In the genomic region with DNA sequence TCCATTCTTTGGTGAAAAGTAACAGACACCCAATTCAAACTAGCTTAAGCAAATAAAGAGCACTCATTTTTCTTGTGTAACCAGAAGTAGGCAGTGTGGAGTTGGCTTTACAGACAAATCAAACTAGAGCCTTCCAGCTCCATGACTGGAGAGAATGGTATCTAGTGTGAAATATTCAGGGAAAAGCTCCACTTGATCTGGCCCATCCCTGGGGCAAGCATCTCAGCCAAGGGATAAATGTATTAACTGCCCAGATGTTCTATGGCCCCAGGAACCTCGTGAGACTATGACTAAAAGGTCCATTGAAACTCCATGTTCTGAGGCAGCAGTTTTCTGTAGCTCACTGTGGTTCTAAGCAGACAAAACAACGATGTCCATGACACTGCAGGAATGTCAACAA, we compare ENCODE assay signal across 11 cellular contexts. TPM values are rescaled to one million over a fixed set of nuclear protein-coding genes. Genes with fewer than 3 reads are reported as not detected.
DNase-seq lines count a peak whose midpoint lies in the region; ATAC-seq and TF ChIP-seq lines count a peak whose summit lies in the region.
"Had no signal": no experiment of that assay in that cellular context is flagged by ENCODE, and none has a peak within 500 bp of the region (broad histone marks: within the 10 kb centered on the region; RNA-seq: fewer than 3 reads in every experiment).

No MANE protein-coding gene starts in this region.

- H3K27me3 ChIP-seq in foreskin keratinocyte (no peaks in the 10 kb centered on the region), colonic mucosa (no peaks in the 10 kb centered on the region)

- no peaks in the 10 kb centered on the region for H3K36me3 ChIP-seq in colonic mucosa

- H3K27ac ChIP-seq in foreskin keratinocyte = no peak overlapping the region
- no peak overlapping the region for H3K27ac ChIP-seq in colonic mucosa

- H3K9me3 ChIP-seq in colonic mucosa = no peaks in the 10 kb centered on the region

- in situ Hi-C loops in GM13977 (cut with MboI; ENCODE audit: low pct_unique_long_range_greater_than_20kb, low sequenced_read_pairs, unreplicated experiment) = no loop called here

- no peak overlapping the region for H3K9ac ChIP-seq in colonic mucosa (ENCODE audit: low read depth in 2 of 2, low read length in 2 of 2)

- TF ChIP-seq CTCF in GM13977 (IDR thresholded peaks at IDR 0.05; ENCODE audit: extremely low read depth, insufficient read depth, missing control alignments) (peak; percentile 25), foreskin keratinocyte (conservative IDR thresholded peaks at IDR 0.05) (peak; percentile 48), colonic mucosa (IDR thresholded peaks at IDR 0.05) (no peak)

- DNase-seq in GM13977 (ENCODE audit: low spot score) (no peak), OCI-M1 (lab: John Stamatoyannopoulos, UW) (peak; percentile 47), foreskin keratinocyte (peak in 1 of 2 donors; percentile 54), sciatic nerve (ENCODE audit: low spot score) (no peak), colonic mucosa (no peak)
- DNase-seq: activated naive CD4-positive, alpha-beta T cell treated with anti-CD3 and anti-CD28 coated beads, Interleukin-2, amount 10 ng/mL, durations not matched to agents 7 days and 5 days; DND-41; H7; NCI-H510A treated with DMSO at 0.1 percent for 48 hours had no signal

- ATAC-seq in foreskin keratinocyte = peak; percentile 44
- peak; percentile 30 for ATAC-seq in sciatic nerve
- ATAC-seq in HG02763 (IDR thresholded peaks at IDR 0.05; ENCODE audit: unreplicated experiment) = no peak
- no peak for ATAC-seq in GM19324 (IDR thresholded peaks at IDR 0.05; ENCODE audit: low FRiP score, unreplicated experiment)

- intact Hi-C loops in sciatic nerve (cut with DNase I) = no loop called here
- intact Hi-C loops in colonic mucosa (cut with DNase I) = no loop called here

- no peak overlapping the region for H3K4me3 ChIP-seq in colonic mucosa

- no peaks in the 10 kb centered on the region for H3K4me1 ChIP-seq in foreskin keratinocyte
- no peaks in the 10 kb centered on the region for H3K4me1 ChIP-seq in colonic mucosa

RNA-seq across cellular contexts. Expression of a gene that starts 49.9 kb away (rescaled TPM):
- total RNA-seq in foreskin keratinocyte (13.3 and 14.8 TPM in 2 replicates), sciatic nerve (19.6 TPM), colonic mucosa (10 to 100 TPM; 16.7 to 27.9 TPM)
- polyA plus RNA-seq in foreskin keratinocyte = 2.4 and 3.6 TPM in 2 replicates

Comparison
In these comparisons a context has a peak if more than half of its experiments do, and no peak if none do; other contexts are left out.
1. ATAC-seq: peak in foreskin keratinocyte (single experiment) and sciatic nerve (single experiment); none in HG02763 (single experiment) and GM19324 (single experiment).